In the genomic region with DNA sequence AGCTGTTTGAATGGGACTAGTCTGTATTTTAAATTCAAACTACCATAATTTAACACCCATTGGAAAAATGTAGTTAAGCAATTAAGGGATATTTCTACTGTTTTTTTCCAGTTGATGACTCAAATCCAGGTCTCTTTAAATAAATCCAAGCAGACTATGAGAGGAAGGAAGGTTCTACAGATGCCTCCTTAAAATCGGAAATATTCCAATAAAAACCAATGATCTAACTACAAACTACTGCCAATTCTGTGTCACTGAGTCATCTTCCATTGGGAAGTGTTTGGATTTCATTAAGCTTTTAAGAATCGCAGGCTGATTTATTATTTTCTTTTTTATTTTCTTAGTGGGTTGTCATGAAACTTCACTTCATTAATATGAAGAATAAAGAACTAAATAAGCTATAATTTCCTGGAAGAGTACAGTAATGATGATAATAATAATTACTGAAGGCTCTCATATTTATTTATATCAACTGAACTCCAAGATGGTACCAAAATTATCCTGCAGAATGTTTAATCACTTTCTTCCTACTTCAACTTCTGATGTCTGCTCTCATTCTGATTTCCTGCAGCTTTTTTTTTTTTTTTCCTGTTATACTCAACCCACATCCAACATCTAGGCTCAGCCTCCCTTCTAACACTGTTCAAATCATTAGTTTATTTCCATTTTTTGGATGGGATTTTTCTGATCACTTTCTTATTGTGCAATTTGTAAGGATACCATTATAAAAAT, we compare ENCODE assay signal across 20 cellular contexts.
A peak's percentile ranks its signal among the peaks of the same experiment; 100 is the strongest.
DNase-seq lines count a peak whose midpoint lies in the region; ATAC-seq and TF ChIP-seq lines count a peak whose summit lies in the region.
"Had no signal": no experiment of that assay in that cellular context is flagged by ENCODE, and none has a peak within 500 bp of the region (broad histone marks: within the 10 kb centered on the region; RNA-seq: fewer than 3 reads in every experiment).

No MANE protein-coding gene starts in this region.

- no peaks in the 10 kb centered on the region for H3K4me1 Mint-ChIP-seq in glutamatergic neuron (ENCODE audit: low read depth, unreplicated experiment)
- H3K4me1 Mint-ChIP-seq: B cell had no signal

- H3K4me3 ChIP-seq in fibroblast of the aortic adventitia (ENCODE audit: low read depth, low read length) = no peak overlapping the region
- H3K4me3 ChIP-seq: lower lobe of right lung, ovary had no signal

- no peaks in the 10 kb centered on the region for H3K36me3 Mint-ChIP-seq in glutamatergic neuron (ENCODE audit: unreplicated experiment)

- no peak overlapping the region for H3K27ac Mint-ChIP-seq in glutamatergic neuron (ENCODE audit: unreplicated experiment)
- H3K27ac Mint-ChIP-seq: B cell had no signal

- TF ChIP-seq CTCF in fibroblast of the aortic adventitia (IDR thresholded peaks at IDR 0.05; ENCODE audit: insufficient read depth, low read length) = no peak
- no peak for TF ChIP-seq CTCF in glutamatergic neuron (IDR thresholded peaks at IDR 0.05; ENCODE audit: partially characterized antibody, unreplicated experiment)

- DNase-seq in GM03348 (ENCODE audit: low spot score) (peak; percentile 42), fibroblast of the aortic adventitia (ENCODE audit: low read depth) (peak; percentile 86), pulmonary artery endothelial cell (ENCODE audit: low read depth, low spot score) (peak; percentile 84), glutamatergic neuron (no peak), Ammon's horn (ENCODE audit: low spot score) (no peak)
- no peak for DNase-seq in stimulated activated CD4-positive, alpha-beta T cell treated with anti-CD3 and anti-CD28 coated beads, Interleukin-12 subunit alpha, Interleukin-12 subunit beta, amount 100 ng/mL, for 4 hours
- DNase-seq: activated CD4-positive, alpha-beta T cell treated with anti-CD3 and anti-CD28 coated beads, Interleukin-2, amount 50 U/mL, for 1 hour; activated CD8-positive, alpha-beta memory T cell treated with anti-CD3 and anti-CD28 coated beads, Interleukin-2, amount 50 U/mL, for 48 hours; activated gamma-delta T cell; amygdala; Calu3; GDM1; lower lobe of right lung; NCI-H146; NCI-H345; ovary; stimulated activated CD4-positive, alpha-beta T cell treated with anti-CD3 and anti-CD28 coated beads, Interleukin-4, amount 100 ng/mL, for 1 hour had no signal

- H3K9me3 Mint-ChIP-seq in glutamatergic neuron (ENCODE audit: unreplicated experiment) = no peaks in the 10 kb centered on the region

- no peak overlapping the region for H3K4me3 Mint-ChIP-seq in glutamatergic neuron (ENCODE audit: unreplicated experiment)
- H3K4me3 Mint-ChIP-seq: B cell had no signal

- ATAC-seq in SK-N-SH treated with all-trans-retinoic acid at 6 μM for 48 hours (peak; percentile 65), GM18498 (IDR thresholded peaks at IDR 0.05; ENCODE audit: unreplicated experiment) (no peak)
- ATAC-seq: lower lobe of right lung had no signal

- H3K27me3 Mint-ChIP-seq in glutamatergic neuron (ENCODE audit: unreplicated experiment) = no peaks in the 10 kb centered on the region

TF ChIP-seq in SK-N-SH treated with all-trans-retinoic acid at 6 μM for 48 hours, 23 proteins besides CTCF, POLR2A, EP300 and RAD21:
- TF ChIP-seq ZC3H10 (CRISPR knock-in tag; IDR thresholded peaks at IDR 0.05) = 0 out of 2 replicates have a peak, but pooled peaks have one; percentile 43
- TF ChIP-seq RARB (CRISPR knock-in tag; IDR thresholded peaks at IDR 0.05) = no peak
- no peak for TF ChIP-seq SNAI2 (CRISPR knock-in tag; IDR thresholded peaks at IDR 0.05)
- TF ChIP-seq, protein P1, sequence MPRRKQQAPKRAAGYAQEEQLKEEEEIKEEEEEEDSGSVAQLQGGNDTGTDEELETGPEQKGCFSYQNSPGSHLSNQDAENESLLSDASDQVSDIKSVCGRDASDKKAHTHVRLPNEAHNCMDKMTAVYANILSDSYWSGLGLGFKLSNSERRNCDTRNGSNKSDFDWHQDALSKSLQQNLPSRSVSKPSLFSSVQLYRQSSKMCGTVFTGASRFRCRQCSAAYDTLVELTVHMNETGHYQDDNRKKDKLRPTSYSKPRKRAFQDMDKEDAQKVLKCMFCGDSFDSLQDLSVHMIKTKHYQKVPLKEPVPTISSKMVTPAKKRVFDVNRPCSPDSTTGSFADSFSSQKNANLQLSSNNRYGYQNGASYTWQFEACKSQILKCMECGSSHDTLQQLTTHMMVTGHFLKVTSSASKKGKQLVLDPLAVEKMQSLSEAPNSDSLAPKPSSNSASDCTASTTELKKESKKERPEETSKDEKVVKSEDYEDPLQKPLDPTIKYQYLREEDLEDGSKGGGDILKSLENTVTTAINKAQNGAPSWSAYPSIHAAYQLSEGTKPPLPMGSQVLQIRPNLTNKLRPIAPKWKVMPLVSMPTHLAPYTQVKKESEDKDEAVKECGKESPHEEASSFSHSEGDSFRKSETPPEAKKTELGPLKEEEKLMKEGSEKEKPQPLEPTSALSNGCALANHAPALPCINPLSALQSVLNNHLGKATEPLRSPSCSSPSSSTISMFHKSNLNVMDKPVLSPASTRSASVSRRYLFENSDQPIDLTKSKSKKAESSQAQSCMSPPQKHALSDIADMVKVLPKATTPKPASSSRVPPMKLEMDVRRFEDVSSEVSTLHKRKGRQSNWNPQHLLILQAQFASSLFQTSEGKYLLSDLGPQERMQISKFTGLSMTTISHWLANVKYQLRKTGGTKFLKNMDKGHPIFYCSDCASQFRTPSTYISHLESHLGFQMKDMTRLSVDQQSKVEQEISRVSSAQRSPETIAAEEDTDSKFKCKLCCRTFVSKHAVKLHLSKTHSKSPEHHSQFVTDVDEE (CRISPR knock-in tag; IDR thresholded peaks at IDR 0.05) = no peak
- TF ChIP-seq ESRRG (CRISPR knock-in tag; IDR thresholded peaks at IDR 0.05) = no peak
- no peak for TF ChIP-seq TCF4 (CRISPR knock-in tag; IDR thresholded peaks at IDR 0.05; ENCODE audit: borderline replicate concordance)
- TF ChIP-seq CSDC2 (CRISPR knock-in tag; IDR thresholded peaks at IDR 0.05) = no peak
- peak; percentile 63; the same call in 1 of the 2 replicates for TF ChIP-seq TOX (CRISPR knock-in tag; IDR thresholded peaks at IDR 0.05; ENCODE audit: borderline replicate concordance)
- TF ChIP-seq, protein P2, sequence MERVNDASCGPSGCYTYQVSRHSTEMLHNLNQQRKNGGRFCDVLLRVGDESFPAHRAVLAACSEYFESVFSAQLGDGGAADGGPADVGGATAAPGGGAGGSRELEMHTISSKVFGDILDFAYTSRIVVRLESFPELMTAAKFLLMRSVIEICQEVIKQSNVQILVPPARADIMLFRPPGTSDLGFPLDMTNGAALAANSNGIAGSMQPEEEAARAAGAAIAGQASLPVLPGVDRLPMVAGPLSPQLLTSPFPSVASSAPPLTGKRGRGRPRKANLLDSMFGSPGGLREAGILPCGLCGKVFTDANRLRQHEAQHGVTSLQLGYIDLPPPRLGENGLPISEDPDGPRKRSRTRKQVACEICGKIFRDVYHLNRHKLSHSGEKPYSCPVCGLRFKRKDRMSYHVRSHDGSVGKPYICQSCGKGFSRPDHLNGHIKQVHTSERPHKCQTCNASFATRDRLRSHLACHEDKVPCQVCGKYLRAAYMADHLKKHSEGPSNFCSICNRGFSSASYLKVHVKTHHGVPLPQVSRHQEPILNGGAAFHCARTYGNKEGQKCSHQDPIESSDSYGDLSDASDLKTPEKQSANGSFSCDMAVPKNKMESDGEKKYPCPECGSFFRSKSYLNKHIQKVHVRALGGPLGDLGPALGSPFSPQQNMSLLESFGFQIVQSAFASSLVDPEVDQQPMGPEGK (CRISPR knock-in tag; IDR thresholded peaks at IDR 0.05; ENCODE audit: borderline replicate concordance) = no peak
- no peak for TF ChIP-seq OSR1 (CRISPR knock-in tag; IDR thresholded peaks at IDR 0.05)
- TF ChIP-seq, protein P3, sequence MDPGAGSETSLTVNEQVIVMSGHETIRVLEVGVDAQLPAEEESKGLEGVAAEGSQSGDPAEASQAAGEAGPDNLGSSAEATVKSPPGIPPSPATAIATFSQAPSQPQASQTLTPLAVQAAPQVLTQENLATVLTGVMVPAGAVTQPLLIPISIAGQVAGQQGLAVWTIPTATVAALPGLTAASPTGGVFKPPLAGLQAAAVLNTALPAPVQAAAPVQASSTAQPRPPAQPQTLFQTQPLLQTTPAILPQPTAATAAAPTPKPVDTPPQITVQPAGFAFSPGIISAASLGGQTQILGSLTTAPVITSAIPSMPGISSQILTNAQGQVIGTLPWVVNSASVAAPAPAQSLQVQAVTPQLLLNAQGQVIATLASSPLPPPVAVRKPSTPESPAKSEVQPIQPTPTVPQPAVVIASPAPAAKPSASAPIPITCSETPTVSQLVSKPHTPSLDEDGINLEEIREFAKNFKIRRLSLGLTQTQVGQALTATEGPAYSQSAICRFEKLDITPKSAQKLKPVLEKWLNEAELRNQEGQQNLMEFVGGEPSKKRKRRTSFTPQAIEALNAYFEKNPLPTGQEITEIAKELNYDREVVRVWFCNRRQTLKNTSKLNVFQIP (CRISPR knock-in tag; IDR thresholded peaks at IDR 0.05; ENCODE audit: borderline replicate concordance, low read depth) = no peak
- no peak for TF ChIP-seq ARNTL (CRISPR knock-in tag; IDR thresholded peaks at IDR 0.05; ENCODE audit: borderline replicate concordance, low read depth)
- peak; percentile 20; the same call in 1 of the 2 replicates for TF ChIP-seq ISL1 (CRISPR knock-in tag; IDR thresholded peaks at IDR 0.05)
TF ChIP-seq in SK-N-SH treated with all-trans-retinoic acid at 6 μM for 48 hours: peak in this region for 3.

Comparison
In these comparisons a context has a peak if more than half of its experiments do, and no peak if none do; other contexts are left out.
1. DNase-seq: peak in GM03348 (single experiment), fibroblast of the aortic adventitia (single experiment) and pulmonary artery endothelial cell (single experiment); none in glutamatergic neuron (single experiment), stimulated activated CD4-positive, alpha-beta T cell treated with anti-CD3 and anti-CD28 coated beads, Interleukin-12 subunit alpha, Interleukin-12 subunit beta, amount 100 ng/mL, for 4 hours (single experiment) and Ammon's horn (single experiment).